Comparison of ENCODE assay signal across 26 cellular contexts in the genomic region with DNA sequence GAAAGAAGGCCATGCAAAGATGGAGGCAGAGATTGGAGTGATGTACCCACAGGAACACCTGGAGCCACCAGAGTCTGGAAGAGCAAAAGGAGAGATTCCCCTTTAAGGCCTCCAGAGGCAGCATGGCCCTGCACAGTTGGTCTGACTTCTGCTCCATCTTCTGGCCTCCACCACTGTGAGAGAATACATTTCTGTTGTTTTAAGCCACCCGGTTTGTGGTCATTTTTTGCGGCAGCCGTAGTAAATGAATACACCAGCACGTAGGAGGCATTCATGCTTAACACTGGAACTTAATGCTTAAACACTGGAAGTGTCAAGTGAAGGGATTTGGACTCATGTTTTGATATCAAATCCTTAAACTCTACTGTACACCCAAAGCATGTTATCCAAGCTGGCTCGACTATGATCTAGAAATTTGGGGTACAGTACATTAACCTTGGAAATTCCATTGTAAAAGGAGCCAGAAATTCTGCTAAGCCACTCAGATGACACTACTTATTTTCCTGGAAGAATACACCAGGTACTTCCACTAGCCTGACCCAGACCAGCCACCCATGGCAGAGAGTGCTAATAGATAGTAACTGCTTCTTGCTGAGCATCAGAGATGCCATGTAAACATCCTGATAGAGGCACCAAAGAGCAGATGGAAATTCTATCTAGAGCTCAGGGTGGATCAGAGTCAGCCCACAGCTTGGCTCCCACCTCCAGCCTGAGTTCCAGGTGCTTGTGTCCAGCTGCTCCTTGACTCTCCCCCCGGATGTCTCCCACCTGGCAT.
DNase-seq lines count a peak whose midpoint lies in the region; ATAC-seq, FAIRE-seq and TF ChIP-seq lines count a peak whose summit lies in the region.
"Had no signal": no experiment of that assay in that cellular context is flagged by ENCODE, and none has a peak within 500 bp of the region (broad histone marks: within the 10 kb centered on the region; RNA-seq: fewer than 3 reads in every experiment).

No MANE protein-coding gene starts in this region.

- DNase-seq in HepG2 (ENCODE audit: low spot score) (no peak), right lobe of liver (no peak), bronchial epithelial cell (ENCODE audit: low read depth) (no peak), kidney glomerular epithelial cell (lab: John Stamatoyannopoulos, UW) (peak; percentile 78), renal cortical epithelial cell (ENCODE audit: low read depth) (peak; percentile 94), stomach (no peak)
- no peak for DNase-seq in stimulated activated CD4-positive, alpha-beta T cell treated with anti-CD3 and anti-CD28 coated beads, Interleukin-15, amount 100 ng/mL, for 24 hours
- no peak for DNase-seq in CD4-positive, alpha-beta T cell
- DNase-seq: DMS79, EL, GDM1, GOT3, HFFc6, KG1, MG63, NCI-H1105 treated with DMSO at 0.1 percent for 48 hours, NCI-H2029, NCI-H446 treated with DMSO at 0.1 percent for 48 hours, NCI-H526, PC-3 had no signal

- 42% methylated on average over 6 of the region's 6 CpGs for WGBS in HepG2 (ENCODE audit: low lambda C conversion rate)
- WGBS in right lobe of liver (ENCODE audit: insufficient coverage, low coverage, low lambda C conversion rate, missing lambda C conversion rate) = 96% methylated on average over 5 of the region's 6 CpGs
- WGBS in stomach, 5 donors = 88 to 97% (median 95%) methylated on average over 6 of the region's 6 CpGs

- TF ChIP-seq CTCF in HepG2 (CRISPR knock-in tag; IDR thresholded peaks at IDR 0.05) (no peak), right lobe of liver (IDR thresholded peaks at IDR 0.05) (no peak), bronchial epithelial cell (IDR thresholded peaks at IDR 0.05; ENCODE audit: insufficient read depth, low read length, severe bottlenecking) (no peak), stomach (IDR thresholded peaks at IDR 0.05) (no peak)
- TF ChIP-seq CTCF in CD4-positive, alpha-beta T cell (IDR thresholded peaks at IDR 0.05) = no peak

- no peak overlapping the region for H2AFZ ChIP-seq in HepG2 (ENCODE audit: low read length)

- TF ChIP-seq POLR2A in HepG2 (IDR thresholded peaks at IDR 0.05; ENCODE audit: insufficient read depth in 1 of 2, low read depth in 2 of 2, low read length in 2 of 2) (no peak), right lobe of liver (IDR thresholded peaks at IDR 0.05) (no peak), stomach (IDR thresholded peaks at IDR 0.05) (no peak)

- H3K9me3 ChIP-seq in HepG2 (ENCODE audit: low read length) (no peaks in the 10 kb centered on the region), right lobe of liver (no peaks in the 10 kb centered on the region), stomach (no peaks in the 10 kb centered on the region)
- H3K9me3 ChIP-seq in CD4-positive, alpha-beta T cell (ENCODE audit: control insufficient read depth, low read length) = no peaks in the 10 kb centered on the region
- H3K9me3 ChIP-seq: HAP-1, MG63 had no signal

- in situ Hi-C loops in HepG2 (cut with HindIII; ENCODE audit: extremely low pct_ligation_motif_present, low pct_unique_long_range_greater_than_20kb) = no loop called here

- peaks cover 2 to 65% of the 10 kb centered on the region in 2 experiments; a peak in 4 of 5 replicates for H3K27me3 ChIP-seq in HepG2 (ENCODE audit: control insufficient read depth in 1 of 2, insufficient read depth in 2 of 2, low read length in 2 of 2)
- no peaks in the 10 kb centered on the region for H3K27me3 ChIP-seq in right lobe of liver
- H3K27me3 ChIP-seq in bronchial epithelial cell (ENCODE audit: control insufficient read depth, insufficient read depth, low read length) = peaks cover 8% of the 10 kb centered on the region
- peaks cover 17% of the 10 kb centered on the region for H3K27me3 ChIP-seq in CD4-positive, alpha-beta T cell (ENCODE audit: control insufficient read depth, insufficient read depth, low read length)
- H3K27me3 ChIP-seq in stomach = peaks cover 0 to 4% (median 0%) of the 10 kb centered on the region in 3 donors
- H3K27me3 ChIP-seq: MG63 had no signal

- no peak for TF ChIP-seq EP300 in HepG2 (IDR thresholded peaks at IDR 0.05; ENCODE audit: low read depth in 2 of 2, low read length in 2 of 2)
- no peak for TF ChIP-seq EP300 in HepG2 (CRISPR knock-in tag; IDR thresholded peaks at IDR 0.05; ENCODE audit: borderline replicate concordance)
- no peak for TF ChIP-seq EP300 in stomach (IDR thresholded peaks at IDR 0.05)

- H3K36me3 Mint-ChIP-seq in CD4-positive, alpha-beta T cell (ENCODE audit: low read depth) = no peaks in the 10 kb centered on the region
- H3K36me3 Mint-ChIP-seq: CD14-positive monocyte had no signal

- intact Hi-C loops in HepG2 (cut with micrococcal nuclease; ENCODE audit: unreplicated experiment) (no loop called here), right lobe of liver (cut with DNase I) (no loop called here), stomach (cut with DNase I; ENCODE audit: low total_unique reads) (no loop called here)
- intact Hi-C loops in CD4-positive, alpha-beta T cell (cut with DNase I, micrococcal nuclease) = no loop called here

- H3K9ac ChIP-seq in HepG2 (ENCODE audit: insufficient read depth, low read depth, low read length) = no peak overlapping the region

- BruUV-seq in HepG2 (replicated peaks; lab: Mats Ljungman, UMichigan) = no TSS peak

- ATAC-seq in HepG2 = peak; percentile 43
- no peak for ATAC-seq in right lobe of liver
- no peak for ATAC-seq in CD4-positive, alpha-beta T cell (ENCODE audit: poor library complexity)
- ATAC-seq: GM12878, PC-3, Right ventricle myocardium inferior had no signal

- H3K4me1 ChIP-seq in HepG2 (ENCODE audit: insufficient read depth, low read length) = peaks cover 48% of the 10 kb centered on the region
- H3K4me1 ChIP-seq in right lobe of liver = no peaks in the 10 kb centered on the region
- H3K4me1 ChIP-seq in stomach = peaks cover 0 to 10% (median 4%) of the 10 kb centered on the region in 4 donors
- H3K4me1 ChIP-seq: HAP-1 had no signal

- no peaks in the 10 kb centered on the region for H3K4me1 Mint-ChIP-seq in CD4-positive, alpha-beta T cell (ENCODE audit: low read depth)
- H3K4me1 Mint-ChIP-seq: B cell, CD14-positive monocyte had no signal

- H3K4me3 ChIP-seq in HepG2 (replicated peaks in 1 of 3; ENCODE audit: insufficient read depth in 1 of 3, low read depth in 2 of 3, low read length in 3 of 3) (no peak overlapping the region), right lobe of liver (no peak overlapping the region), bronchial epithelial cell (ENCODE audit: low read depth, low read length) (no peak overlapping the region), stomach (no peak overlapping the region)
- H3K4me3 ChIP-seq: GM12878, HAP-1, MG63 had no signal

- no peak overlapping the region for H3K4me2 ChIP-seq in HepG2 (ENCODE audit: low read depth, low read length)

- POLR2A ChIA-PET in HepG2 (lab: Yijun Ruan, JAX) = no interaction called here
- POLR2A ChIA-PET in CD4-positive, alpha-beta T cell (lab: Charles Lee) = no interaction called here

- no peak for TF ChIP-seq RAD21 in HepG2 (CRISPR knock-in tag; IDR thresholded peaks at IDR 0.05)

- H3K36me3 ChIP-seq in HepG2 (replicated peaks in 1 of 2; ENCODE audit: control insufficient read depth in 1 of 2, insufficient read depth in 2 of 2, low read length in 2 of 2) = no peaks in the 10 kb centered on the region
- no peaks in the 10 kb centered on the region for H3K36me3 ChIP-seq in right lobe of liver
- no peaks in the 10 kb centered on the region for H3K36me3 ChIP-seq in bronchial epithelial cell (ENCODE audit: control insufficient read depth, insufficient read depth, low read length)
- H3K36me3 ChIP-seq in stomach = no peaks in the 10 kb centered on the region
- H3K36me3 ChIP-seq: HAP-1, MG63 had no signal

- H4K20me1 ChIP-seq in HepG2 (ENCODE audit: insufficient read depth, low read length) = no peaks in the 10 kb centered on the region

- peaks cover 48% of the 10 kb centered on the region for H3K27me3 Mint-ChIP-seq in CD4-positive, alpha-beta T cell

- no peak overlapping the region for H3K4me3 Mint-ChIP-seq in CD4-positive, alpha-beta T cell
- H3K4me3 Mint-ChIP-seq: B cell, CD14-positive monocyte, HFFc6 had no signal

- FAIRE-seq in HepG2 (lab: Jason Lieb, UNC) = no peak
- peak; percentile 18 for FAIRE-seq in bronchial epithelial cell (lab: Jason Lieb, UNC)
- FAIRE-seq: GM12878, HTR-8/SVneo had no signal

- no peak overlapping the region for H3K27ac Mint-ChIP-seq in CD4-positive, alpha-beta T cell
- H3K27ac Mint-ChIP-seq: B cell, CD14-positive monocyte, HFFc6 had no signal

- H3K27ac ChIP-seq in HepG2 (ENCODE audit: extremely low read length, insufficient read depth, low read length) = no peak overlapping the region
- H3K27ac ChIP-seq in right lobe of liver = no peak overlapping the region
- no peak overlapping the region for H3K27ac ChIP-seq in CD4-positive, alpha-beta T cell (ENCODE audit: low read depth, low read length)
- no peak overlapping the region for H3K27ac ChIP-seq in stomach

- CTCF ChIA-PET in HepG2 (lab: Yijun Ruan, JAX; ENCODE audit: low intra/inter-chr PET ratio, low total read pairs) = no interaction called here
- CTCF ChIA-PET in CD4-positive, alpha-beta T cell (lab: Charles Lee) = no interaction called here

- no peaks in the 10 kb centered on the region for H3K9me3 Mint-ChIP-seq in CD4-positive, alpha-beta T cell
- H3K9me3 Mint-ChIP-seq: HFFc6 had no signal

- H3K79me2 ChIP-seq in HepG2 (ENCODE audit: insufficient read depth, low read length) = no peaks in the 10 kb centered on the region

TF ChIP-seq in HepG2, 621 proteins besides CTCF, POLR2A, EP300 and RAD21 (continues in another document):
- TF ChIP-seq ELF4 (CRISPR knock-in tag; IDR thresholded peaks at IDR 0.05; ENCODE audit: borderline replicate concordance) (no peak), ESRRA (CRISPR knock-in tag; IDR thresholded peaks at IDR 0.05; ENCODE audit: low read depth) (no peak), NR2C2 (CRISPR knock-in tag; IDR thresholded peaks at IDR 0.05; ENCODE audit: borderline replicate concordance) (no peak), ETV5 (CRISPR knock-in tag; IDR thresholded peaks at IDR 0.05; ENCODE audit: borderline replicate concordance) (no peak), ZNF713 (CRISPR knock-in tag; IDR thresholded peaks at IDR 0.05) (no peak), ZNF782 (CRISPR knock-in tag; IDR thresholded peaks at IDR 0.05; ENCODE audit: borderline replicate concordance) (no peak), RBFOX2 (IDR thresholded peaks at IDR 0.05; ENCODE audit: low read depth, low read length) (no peak)
- TF ChIP-seq, protein P1, sequence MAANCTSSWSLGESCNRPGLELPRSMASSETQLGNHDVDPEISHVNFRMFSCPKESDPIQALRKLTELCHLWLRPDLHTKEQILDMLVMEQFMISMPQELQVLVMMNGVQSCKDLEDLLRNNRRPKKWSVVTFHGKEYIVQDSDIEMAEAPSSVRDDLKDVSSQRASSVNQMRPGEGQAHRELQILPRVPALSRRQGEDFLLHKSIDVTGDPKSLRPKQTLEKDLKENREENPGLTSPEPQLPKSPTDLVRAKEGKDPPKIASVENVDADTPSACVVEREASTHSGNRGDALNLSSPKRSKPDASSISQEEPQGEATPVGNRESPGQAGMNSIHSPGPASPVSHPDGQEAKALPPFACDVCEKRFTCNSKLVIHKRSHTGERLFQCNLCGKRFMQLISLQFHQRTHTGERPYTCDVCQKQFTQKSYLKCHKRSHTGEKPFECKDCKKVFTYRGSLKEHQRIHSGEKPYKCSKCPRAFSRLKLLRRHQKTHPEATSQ (CRISPR knock-in tag; IDR thresholded peaks at IDR 0.05; ENCODE audit: borderline replicate concordance) = no peak

Comparison
In these comparisons a context has a peak if more than half of its experiments do, and no peak if none do; other contexts are left out.
1. DNase-seq: peak in kidney glomerular epithelial cell (single experiment) and renal cortical epithelial cell (single experiment); none in HepG2 (single experiment), right lobe of liver (0 of 3), bronchial epithelial cell (single experiment), stimulated activated CD4-positive, alpha-beta T cell treated with anti-CD3 and anti-CD28 coated beads, Interleukin-15, amount 100 ng/mL, for 24 hours (single experiment), CD4-positive, alpha-beta T cell (0 of 10) and stomach (single experiment).